In the genomic region with DNA sequence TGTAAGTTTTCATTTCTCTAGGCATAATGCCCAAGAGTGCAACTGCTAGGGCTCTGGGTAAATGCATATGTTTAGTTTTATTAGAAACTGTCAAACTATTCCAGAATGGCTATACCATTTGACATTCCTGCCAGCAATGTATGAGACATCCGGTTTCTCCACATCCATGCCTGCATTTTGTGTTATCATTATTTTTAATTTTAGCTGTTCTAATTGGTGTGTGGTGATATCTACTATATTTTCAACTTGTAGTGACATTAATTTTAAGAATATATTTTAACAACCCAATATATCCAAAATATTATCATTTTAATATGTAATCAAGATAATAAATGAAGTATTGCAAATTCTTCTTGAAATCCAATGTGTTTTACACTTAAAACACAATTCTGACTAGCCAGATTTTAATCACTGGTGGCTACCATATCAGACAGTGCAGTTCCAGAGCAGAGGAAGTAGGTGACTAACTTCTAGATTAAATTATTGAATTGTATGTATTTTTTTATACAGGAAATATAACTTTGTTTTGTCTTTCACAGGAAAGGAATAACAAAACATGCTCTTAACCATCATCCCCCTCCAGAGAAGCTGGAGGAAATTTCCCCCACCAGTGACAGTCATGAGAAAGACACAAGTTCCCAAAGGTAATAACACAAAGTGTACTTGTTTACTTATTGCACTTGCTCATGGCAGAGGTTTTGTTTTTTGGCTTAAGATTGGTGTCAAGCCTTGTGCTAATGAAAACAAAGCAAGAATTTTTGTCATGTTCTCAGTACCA, we compare ENCODE assay signal across 9 cellular contexts.
"Had no signal": no experiment of that assay in that cellular context is flagged by ENCODE, and none has a peak within 500 bp of the region (broad histone marks: within the 10 kb centered on the region; RNA-seq: fewer than 3 reads in every experiment).

No MANE protein-coding gene starts in this region.

- H3K4me2 ChIP-seq: GM23338 had no signal

- H3K4me3 ChIP-seq: GM23338, HAP-1 had no signal

- H3K27ac ChIP-seq: HL-60 had no signal

- ATAC-seq: GM23338, HCT116, HepG2 had no signal

- FAIRE-seq: H1, HepG2 had no signal

- H2AFZ ChIP-seq: GM23338 had no signal

- H3K9me3 ChIP-seq: HAP-1 had no signal

- H3K36me3 ChIP-seq: HAP-1 had no signal

- DNase-seq: H7, HFFc6, KG1 had no signal
